In genomic region chrX:40040686-40041461, GRCh38 we compare ENCODE assay signal across 1 cellular context.
TF ChIP-seq lines count a peak whose summit lies in the region.

No MANE protein-coding gene starts in this region.

TF ChIP-seq in HepG2, 621 proteins besides CTCF, POLR2A, EP300 and RAD21:
- TF ChIP-seq ZNF652 (CRISPR knock-in tag; IDR thresholded peaks at IDR 0.05; ENCODE audit: borderline replicate concordance, low read depth) (peak; percentile 63; the same call in 1 of the 2 replicates), ZNF224 (CRISPR knock-in tag; IDR thresholded peaks at IDR 0.05) (no peak), NR1H2 (CRISPR knock-in tag; IDR thresholded peaks at IDR 0.05; ENCODE audit: borderline replicate concordance, low read depth) (no peak)
